Comparison of ENCODE assay signal across 8 cellular contexts in genomic region chr10:60434418-60435046, GRCh38. TPM values are rescaled to one million over a fixed set of nuclear protein-coding genes. Genes with fewer than 3 reads are reported as not detected.
DNase-seq lines count a peak whose midpoint lies in the region; ATAC-seq and TF ChIP-seq lines count a peak whose summit lies in the region.

No MANE protein-coding gene starts in this region.

- H3K4me3 Mint-ChIP-seq in MCF 10A (ENCODE audit: unreplicated experiment): no peak overlapping the region
- no peak overlapping the region for H3K4me3 Mint-ChIP-seq in stimulated activated naive CD8-positive, alpha-beta T cell treated with anti-CD3 and anti-CD28 coated beads, Interleukin-15, amount 100 ng/mL, for 72 hours

- H3K4me1 ChIP-seq in uterus: no peaks in the 10 kb centered on the region

- H3K27ac Mint-ChIP-seq in MCF 10A (ENCODE audit: low read depth, unreplicated experiment): no peak overlapping the region
- no peak overlapping the region for H3K27ac Mint-ChIP-seq in stimulated activated naive CD8-positive, alpha-beta T cell treated with anti-CD3 and anti-CD28 coated beads, Interleukin-15, amount 100 ng/mL, for 72 hours

- no peaks in the 10 kb centered on the region for H3K27me3 Mint-ChIP-seq in MCF 10A (ENCODE audit: insufficient read depth, unreplicated experiment)
- H3K27me3 Mint-ChIP-seq in stimulated activated naive CD8-positive, alpha-beta T cell treated with anti-CD3 and anti-CD28 coated beads, Interleukin-15, amount 100 ng/mL, for 72 hours: no peaks in the 10 kb centered on the region

- no peaks in the 10 kb centered on the region for H3K27me3 ChIP-seq in uterus

- no peaks in the 10 kb centered on the region for H3K36me3 Mint-ChIP-seq in MCF 10A (ENCODE audit: insufficient read depth, unreplicated experiment)

- TF ChIP-seq POLR2A in uterus (IDR thresholded peaks at IDR 0.05): no peak

- H3K36me3 ChIP-seq in uterus: no peaks in the 10 kb centered on the region

- DNase-seq in COLO668 (lab: John Stamatoyannopoulos, UW; ENCODE audit: unreplicated experiment) (peak; percentile 26), GM20000 (ENCODE audit: low spot score) (peak; percentile 26), NCI-H2196 (lab: John Stamatoyannopoulos, UW; ENCODE audit: unreplicated experiment) (peak; percentile 27), MCF 10A (ENCODE audit: unreplicated experiment) (peak; percentile 69), kidney tubule cell (ENCODE audit: low spot score) (peak; percentile 63), uterus (peak; percentile 18 to 22)
- DNase-seq in stimulated activated naive CD8-positive, alpha-beta T cell treated with anti-CD3 and anti-CD28 coated beads, Interleukin-15, amount 100 ng/mL, for 72 hours: no peak

- TF ChIP-seq CTCF in GM20000 (IDR thresholded peaks at IDR 0.05; ENCODE audit: extremely low read depth, missing control alignments) (peak; percentile 24), MCF 10A (IDR thresholded peaks at IDR 0.05; ENCODE audit: unreplicated experiment) (peak; percentile 68), uterus (IDR thresholded peaks at IDR 0.05) (peak; percentile 47 to 74 (median 52))

- H3K4me3 ChIP-seq in uterus: no peak overlapping the region

- H3K9me3 ChIP-seq in uterus: no peaks in the 10 kb centered on the region

- POLR2A ChIA-PET in MCF 10A (lab: Yijun Ruan, JAX): interaction anchor here (0.8 to 1.3 kb wide), 2 partner anchors 196 to 338 kb away, joined by 3 read pairs; no protein-coding TSS in a partner anchor

- intact Hi-C loops in MCF 10A (cut with micrococcal nuclease) (loop anchor here (1.0 to 5.0 kb wide), 6 partner anchors 52 to 334 kb away; no protein-coding TSS in a partner anchor), uterus (cut with DNase I; ENCODE audit: low total_unique reads) (loop anchor here (10.0 kb wide), 1 partner anchor 330 kb away; no protein-coding TSS in a partner anchor)

- no TSS peak for BruUV-seq in MCF 10A (replicated peaks; lab: Mats Ljungman, UMichigan)

- ATAC-seq in stimulated activated naive CD8-positive, alpha-beta T cell treated with anti-CD3 and anti-CD28 coated beads, Interleukin-15, amount 100 ng/mL, for 72 hours: no peak
- no peak for ATAC-seq in HG03460 (IDR thresholded peaks at IDR 0.05; ENCODE audit: unreplicated experiment)

- no peaks in the 10 kb centered on the region for H3K9me3 Mint-ChIP-seq in MCF 10A (ENCODE audit: unreplicated experiment)
- H3K9me3 Mint-ChIP-seq in stimulated activated naive CD8-positive, alpha-beta T cell treated with anti-CD3 and anti-CD28 coated beads, Interleukin-15, amount 100 ng/mL, for 72 hours: no peaks in the 10 kb centered on the region

- H3K4me1 Mint-ChIP-seq in MCF 10A (ENCODE audit: insufficient read depth, unreplicated experiment): peaks cover 20% of the 10 kb centered on the region
- H3K4me1 Mint-ChIP-seq in stimulated activated naive CD8-positive, alpha-beta T cell treated with anti-CD3 and anti-CD28 coated beads, Interleukin-15, amount 100 ng/mL, for 72 hours: no peaks in the 10 kb centered on the region

- no peak overlapping the region for H3K27ac ChIP-seq in uterus

- CTCF ChIA-PET in MCF 10A (lab: Yijun Ruan, JAX): interaction anchor here (0.6 to 2.5 kb wide), 26 partner anchors 9 to 806 kb away, joined by 3 to 22 read pairs (median 4); no protein-coding TSS in a partner anchor

RNA-seq across cellular contexts. Expression of gene ANK3, which starts 44.9 kb away (rescaled TPM):
- total RNA-seq in MCF 10A (2022) (3.3 and 6.7 TPM in 2 replicates), uterus (10 to 100 TPM; 34.8 to 91.3 (median 56.7) TPM)

Comparison
In these comparisons a context has a peak if more than half of its experiments do, and no peak if none do; other contexts are left out.
1. DNase-seq: peak in COLO668 (single experiment), GM20000 (single experiment), NCI-H2196 (single experiment), MCF 10A (single experiment), kidney tubule cell (single experiment) and uterus (2 of 2); none in stimulated activated naive CD8-positive, alpha-beta T cell treated with anti-CD3 and anti-CD28 coated beads, Interleukin-15, amount 100 ng/mL, for 72 hours (0 of 2).
2. Peak in every context shown above with its lines, with median percentiles within 50 percentile points of each other: CTCF ChIP-seq.